1 cellular context compared by ENCODE assay signal in genomic region chr6:220736-221475, GRCh38.
TF ChIP-seq lines count a peak whose summit lies in the region.

No MANE protein-coding gene starts in this region.

TF ChIP-seq in WTC11, 78 proteins besides CTCF, POLR2A, EP300 and RAD21 (continued from another document):
- TF ChIP-seq ELF4 (CRISPR knock-in tag; IDR thresholded peaks at IDR 0.05; ENCODE audit: low read depth) (no peak), NR2C2 (CRISPR knock-in tag; IDR thresholded peaks at IDR 0.05) (no peak), GRHL2 (CRISPR knock-in tag; IDR thresholded peaks at IDR 0.05; ENCODE audit: insufficient replicate concordance, severe bottlenecking) (no peak), SOX15 (CRISPR knock-in tag; IDR thresholded peaks at IDR 0.05) (no peak), ZNF416 (CRISPR knock-in tag; IDR thresholded peaks at IDR 0.05) (no peak), ZNF219 (CRISPR knock-in tag; IDR thresholded peaks at IDR 0.05; ENCODE audit: borderline replicate concordance) (no peak)
